ENCODE assay signal across 16 cellular contexts in the genomic region with DNA sequence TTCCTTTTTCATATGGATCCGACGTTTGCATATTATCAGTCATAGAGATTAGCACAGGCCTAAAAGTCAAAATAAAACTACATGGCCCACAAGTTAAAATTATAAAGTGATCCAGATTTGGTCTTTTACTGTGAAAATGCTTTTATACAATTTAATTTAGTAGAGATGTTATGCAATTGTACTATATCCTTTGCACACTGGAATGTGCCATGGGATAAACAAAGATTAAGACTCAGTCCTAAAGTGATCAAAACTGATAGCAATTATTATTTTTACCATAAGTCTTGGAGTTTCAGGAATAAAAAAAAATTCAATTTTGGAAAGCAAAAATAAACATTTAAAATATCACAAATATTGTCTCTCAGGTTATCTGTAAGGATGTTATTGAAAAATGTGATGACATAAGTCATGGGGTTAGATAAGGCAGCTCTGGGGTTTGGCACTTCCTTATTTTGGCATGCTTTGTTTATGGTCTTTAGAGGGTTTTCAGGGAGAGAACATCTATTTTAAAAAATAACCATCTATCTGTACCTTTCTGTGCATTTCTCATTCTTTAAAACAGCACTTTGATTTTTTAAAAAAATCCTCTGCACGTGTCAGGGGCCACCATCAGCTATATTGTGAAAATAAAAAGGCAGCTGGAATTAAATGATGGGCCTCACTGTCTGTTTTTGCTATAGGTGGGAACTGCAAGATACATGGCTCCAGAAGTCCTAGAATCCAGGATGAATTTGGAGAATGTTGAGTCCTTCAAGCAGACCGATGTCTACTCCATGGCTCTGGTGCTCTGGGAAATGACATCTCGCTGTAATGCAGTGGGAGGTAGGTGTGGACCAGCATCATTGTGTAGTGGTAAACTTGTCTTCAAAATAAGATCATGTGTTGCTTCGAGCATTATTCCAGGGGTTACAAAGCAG.
DNase-seq lines count a peak whose midpoint lies in the region; ATAC-seq, FAIRE-seq and TF ChIP-seq lines count a peak whose summit lies in the region.
"Had no signal": no experiment of that assay in that cellular context is flagged by ENCODE, and none has a peak within 500 bp of the region (broad histone marks: within the 10 kb centered on the region; RNA-seq: fewer than 3 reads in every experiment).

No MANE protein-coding gene starts in this region.

- no peaks in the 10 kb centered on the region for H3K36me3 ChIP-seq in GM12878 (ENCODE audit: control insufficient read depth in 2 of 2, insufficient read depth in 2 of 2, low read length in 1 of 2)
- H3K36me3 ChIP-seq in naive thymus-derived CD4-positive, alpha-beta T cell (ENCODE audit: control insufficient read depth in 2 of 3, insufficient read depth in 3 of 3, low read length in 3 of 3) = peaks cover 40 to 65% (median 42%) of the 10 kb centered on the region in 3 experiments

- peak overlapping the region; percentile 65 for H3K4me3 Mint-ChIP-seq in activated CD4-positive, alpha-beta T cell treated with anti-CD3 and anti-CD28 coated beads, Interleukin-2, amount 10 ng/mL, durations not matched to agents 24 days and 14 days
- H3K4me3 Mint-ChIP-seq in naive thymus-derived CD4-positive, alpha-beta T cell = peak overlapping the region; percentile 69 to 93 (median 80)

- peaks cover 94% of the 10 kb centered on the region for H3K36me3 Mint-ChIP-seq in activated CD4-positive, alpha-beta T cell treated with anti-CD3 and anti-CD28 coated beads, Interleukin-2, amount 10 ng/mL, durations not matched to agents 24 days and 14 days (ENCODE audit: low read depth)
- H3K36me3 Mint-ChIP-seq in naive thymus-derived CD4-positive, alpha-beta T cell = peaks cover 51 to 96% (median 87%) of the 10 kb centered on the region in 5 donors

- H3K4me1 ChIP-seq in GM12878 (ENCODE audit: control insufficient read depth, insufficient read depth, low read length) = no peaks in the 10 kb centered on the region; the same call in 1 of the 2 replicates
- H3K4me1 ChIP-seq in naive thymus-derived CD4-positive, alpha-beta T cell (ENCODE audit: control insufficient read depth in 2 of 2, insufficient read depth in 2 of 2, low read length in 2 of 2) = peaks cover 17 to 83% of the 10 kb centered on the region in 2 donors

- H2AFZ ChIP-seq in GM12878 (ENCODE audit: control insufficient read depth, low read depth, low read length) = no peak overlapping the region

- RAD21 ChIA-PET in GM12878 (lab: Charles Lee; ENCODE audit: unreplicated experiment) = no interaction called here

- POLR2A ChIA-PET in GM12878 (lab: Charles Lee) = no interaction called here
- POLR2A ChIA-PET in naive thymus-derived CD4-positive, alpha-beta T cell (lab: Charles Lee) = interaction anchor here (0.5 to 1.8 kb wide), 10 partner anchors 9 to 69 kb away, joined by 3 to 16 read pairs (median 4); no protein-coding TSS in a partner anchor

- no peaks in the 10 kb centered on the region for H3K27me3 ChIP-seq in GM12878 (replicated peaks in 1 of 2; ENCODE audit: control insufficient read depth in 2 of 2, insufficient read depth in 2 of 2, low read length in 1 of 2)
- no peaks in the 10 kb centered on the region for H3K27me3 ChIP-seq in naive thymus-derived CD4-positive, alpha-beta T cell (ENCODE audit: control insufficient read depth in 2 of 2, insufficient read depth in 2 of 2, low read length in 2 of 2)

- TF ChIP-seq POLR2A in GM12878 (IDR thresholded peaks at IDR 0.05; ENCODE audit: low read depth, low read length) = no peak

- no peak for TF ChIP-seq CTCF in GM12878 (IDR thresholded peaks at IDR 0.05 in 2 of 3, conservative IDR thresholded peaks at IDR 0.05 in 1 of 3; ENCODE audit: control insufficient read depth in 2 of 3, extremely low read depth in 1 of 3, insufficient read depth in 1 of 3, low read depth in 3 of 3, low read length in 3 of 3)

- peaks cover 78% of the 10 kb centered on the region for H3K4me1 Mint-ChIP-seq in activated CD4-positive, alpha-beta T cell treated with anti-CD3 and anti-CD28 coated beads, Interleukin-2, amount 10 ng/mL, durations not matched to agents 24 days and 14 days
- H3K4me1 Mint-ChIP-seq in naive thymus-derived CD4-positive, alpha-beta T cell = peaks cover 72 to 100% (median 97%) of the 10 kb centered on the region in 7 donors

- SMC1A ChIA-PET in GM12878 (lab: Charles Lee; ENCODE audit: uncharacterized antibody, unreplicated experiment) = no interaction called here

- CTCF ChIA-PET in GM12878 (lab: Yijun Ruan, JAX) = interaction anchor here (1.3 kb wide), 1 partner anchor 19 kb away, joined by 4 read pairs; no protein-coding TSS in a partner anchor
- CTCF ChIA-PET in naive thymus-derived CD4-positive, alpha-beta T cell (lab: Charles Lee) = interaction anchor here (0.6 kb wide), 1 partner anchor 12 kb away, joined by 4 read pairs; no protein-coding TSS in a partner anchor

- H3K79me2 ChIP-seq in GM12878 (ENCODE audit: control insufficient read depth, insufficient read depth, low read length) = no peaks in the 10 kb centered on the region

- DNase-seq in activated CD4-positive, alpha-beta T cell treated with anti-CD3 and anti-CD28 coated beads, Interleukin-2, amount 10 ng/mL, durations not matched to agents 24 days and 14 days = no peak
- DNase-seq in activated CD4-positive, alpha-beta T cell treated with anti-CD3 and anti-CD28 coated beads for 1 hour = no peak
- DNase-seq in MV-4-11 (lab: John Stamatoyannopoulos, UW) = peak; percentile 45
- no peak for DNase-seq in GM12878 (ENCODE audit: low read depth, low spot score)
- DNase-seq in naive thymus-derived CD4-positive, alpha-beta T cell = peak in 3 of 9 donors; percentile 49 to 57 (median 56)
- DNase-seq: activated CD4-positive, CD25-positive, alpha-beta regulatory T cell treated with anti-CD3 and anti-CD28 coated beads, Interleukin-2, amount 50 U/mL, for 72 hours; amniotic stem cell; NCI-H1105; NCI-H2227 treated with DMSO at 0.1 percent for 48 hours; nucleus accumbens had no signal

- peak overlapping the region; percentile 81 for H3K27ac Mint-ChIP-seq in activated CD4-positive, alpha-beta T cell treated with anti-CD3 and anti-CD28 coated beads, Interleukin-2, amount 10 ng/mL, durations not matched to agents 24 days and 14 days
- peak overlapping the region; percentile 71 to 99 (median 95) for H3K27ac Mint-ChIP-seq in naive thymus-derived CD4-positive, alpha-beta T cell

- no TSS peak for BruUV-seq in GM12878 (replicated peaks; lab: Mats Ljungman, UMichigan)

- H3K9me3 ChIP-seq in GM12878 (replicated peaks; ENCODE audit: control insufficient read depth, insufficient read depth, low read length) = no peaks in the 10 kb centered on the region; the same call in 2 of the 3 replicates
- no peaks in the 10 kb centered on the region for H3K9me3 ChIP-seq in naive thymus-derived CD4-positive, alpha-beta T cell (ENCODE audit: control insufficient read depth in 2 of 3, low read length in 3 of 3)

- H3K9ac ChIP-seq in GM12878 (ENCODE audit: control insufficient read depth, insufficient read depth, low read length) = no peak overlapping the region

- intact Hi-C loops in activated CD4-positive, alpha-beta T cell treated with anti-CD3 and anti-CD28 coated beads, Interleukin-2, amount 10 ng/mL, durations not matched to agents 24 days and 14 days (cut with micrococcal nuclease) = loop anchor here (5.0 kb wide), 1 partner anchor 326 kb away; no protein-coding TSS in a partner anchor
- intact Hi-C loops in GM12878 (cut with micrococcal nuclease; ENCODE audit: unreplicated experiment) = no loop called here
- intact Hi-C loops in naive thymus-derived CD4-positive, alpha-beta T cell (cut with micrococcal nuclease) = loop anchor here (1.0 to 2.0 kb wide), 4 partner anchors 8 to 15 kb away; no protein-coding TSS in a partner anchor

- no peak overlapping the region for H3K27ac ChIP-seq in GM12878 (ENCODE audit: control insufficient read depth, insufficient read depth)
- peak overlapping the region; percentile 59 for H3K27ac ChIP-seq in naive thymus-derived CD4-positive, alpha-beta T cell (ENCODE audit: low read depth, low read length)

- no peak overlapping the region for H3K4me2 ChIP-seq in GM12878 (ENCODE audit: control insufficient read depth, insufficient read depth)

- no peak for TF ChIP-seq EP300 in GM12878 (IDR thresholded peaks at IDR 0.05; ENCODE audit: borderline replicate concordance in 1 of 2, control insufficient read depth in 1 of 2, low read depth in 2 of 2, low read length in 2 of 2)

- no peak overlapping the region for H3K4me3 ChIP-seq in GM12878
- no peak overlapping the region for H3K4me3 ChIP-seq in naive thymus-derived CD4-positive, alpha-beta T cell (ENCODE audit: low read length)

- ATAC-seq in GM12878 = no peak
- ATAC-seq in naive thymus-derived CD4-positive, alpha-beta T cell = peak; percentile 63
- ATAC-seq in GM21786 (IDR thresholded peaks at IDR 0.05; ENCODE audit: unreplicated experiment) = no peak
- no peak for ATAC-seq in GM19463 (IDR thresholded peaks at IDR 0.05; ENCODE audit: unreplicated experiment)
- no peak for ATAC-seq in GM18511 (IDR thresholded peaks at IDR 0.05; ENCODE audit: unreplicated experiment)

- no peak for TF ChIP-seq RAD21 in GM12878 (IDR thresholded peaks at IDR 0.05; ENCODE audit: insufficient read depth, low read depth, low read length)

- H4K20me1 ChIP-seq in GM12878 (ENCODE audit: control insufficient read depth, insufficient read depth) = no peaks in the 10 kb centered on the region

- H3K27me3 Mint-ChIP-seq in activated CD4-positive, alpha-beta T cell treated with anti-CD3 and anti-CD28 coated beads, Interleukin-2, amount 10 ng/mL, durations not matched to agents 24 days and 14 days = no peaks in the 10 kb centered on the region
- no peaks in the 10 kb centered on the region for H3K27me3 Mint-ChIP-seq in naive thymus-derived CD4-positive, alpha-beta T cell

- in situ Hi-C loops in GM12878 (cut with MboI) = no loop called here

- no peak for FAIRE-seq in GM12878 (lab: Jason Lieb, UNC)
- FAIRE-seq: frontal cortex, H54, RCC 7860 had no signal

- WGBS in GM12878 (ENCODE audit: insufficient coverage, insufficient replicate concordance, low lambda C conversion rate, missing lambda C conversion rate) = 50% methylated on average over 6 of the region's 6 CpGs

- H3K9me3 Mint-ChIP-seq in activated CD4-positive, alpha-beta T cell treated with anti-CD3 and anti-CD28 coated beads, Interleukin-2, amount 10 ng/mL, durations not matched to agents 24 days and 14 days = peaks cover 3% of the 10 kb centered on the region
- H3K9me3 Mint-ChIP-seq in naive thymus-derived CD4-positive, alpha-beta T cell = peaks cover 0 to 4% (median 0%) of the 10 kb centered on the region in 11 donors

TF ChIP-seq in GM12878, 131 proteins besides CTCF, POLR2A, EP300 and RAD21 (continues in another document):
- TF ChIP-seq, protein P1, sequence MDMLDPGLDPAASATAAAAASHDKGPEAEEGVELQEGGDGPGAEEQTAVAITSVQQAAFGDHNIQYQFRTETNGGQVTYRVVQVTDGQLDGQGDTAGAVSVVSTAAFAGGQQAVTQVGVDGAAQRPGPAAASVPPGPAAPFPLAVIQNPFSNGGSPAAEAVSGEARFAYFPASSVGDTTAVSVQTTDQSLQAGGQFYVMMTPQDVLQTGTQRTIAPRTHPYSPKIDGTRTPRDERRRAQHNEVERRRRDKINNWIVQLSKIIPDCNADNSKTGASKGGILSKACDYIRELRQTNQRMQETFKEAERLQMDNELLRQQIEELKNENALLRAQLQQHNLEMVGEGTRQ (IDR thresholded peaks at IDR 0.05; ENCODE audit: borderline replicate concordance, low read depth, low read length) = no peak
- TF ChIP-seq ASH2L (IDR thresholded peaks at IDR 0.05; ENCODE audit: borderline replicate concordance, low read depth) = no peak
